Comparison of ENCODE assay signal across 8 cellular contexts in the genomic region with DNA sequence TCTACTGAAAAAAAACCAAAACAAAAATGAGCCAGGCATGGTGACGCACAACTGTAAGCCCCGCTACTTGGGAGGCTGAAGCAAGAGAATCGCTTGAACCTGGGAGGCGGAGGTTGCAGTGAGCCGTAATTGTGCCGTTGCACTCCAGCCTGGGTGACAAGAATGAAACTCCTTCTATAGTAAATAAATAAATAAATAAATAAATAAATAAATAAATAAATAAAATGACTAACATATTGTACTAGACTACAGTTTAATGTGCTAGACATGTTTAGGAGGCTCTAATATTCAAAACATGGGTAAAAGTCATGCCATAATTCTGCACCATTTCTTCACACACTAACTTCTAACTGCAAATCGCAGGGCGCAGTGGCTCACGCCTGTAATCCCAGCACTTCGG.
"Had no signal": no experiment of that assay in that cellular context is flagged by ENCODE, and none has a peak within 500 bp of the region (broad histone marks: within the 10 kb centered on the region; RNA-seq: fewer than 3 reads in every experiment).

No MANE protein-coding gene starts in this region.

- DNase-seq: GDM1, GF-D8 had no signal

- H3K4me3 ChIP-seq: GM12878 had no signal

- FAIRE-seq: G401.6, GM12878, GM12891, GM12892, GM18507, GM19239 had no signal

- ATAC-seq: GM12878 had no signal
